In the genomic region with DNA sequence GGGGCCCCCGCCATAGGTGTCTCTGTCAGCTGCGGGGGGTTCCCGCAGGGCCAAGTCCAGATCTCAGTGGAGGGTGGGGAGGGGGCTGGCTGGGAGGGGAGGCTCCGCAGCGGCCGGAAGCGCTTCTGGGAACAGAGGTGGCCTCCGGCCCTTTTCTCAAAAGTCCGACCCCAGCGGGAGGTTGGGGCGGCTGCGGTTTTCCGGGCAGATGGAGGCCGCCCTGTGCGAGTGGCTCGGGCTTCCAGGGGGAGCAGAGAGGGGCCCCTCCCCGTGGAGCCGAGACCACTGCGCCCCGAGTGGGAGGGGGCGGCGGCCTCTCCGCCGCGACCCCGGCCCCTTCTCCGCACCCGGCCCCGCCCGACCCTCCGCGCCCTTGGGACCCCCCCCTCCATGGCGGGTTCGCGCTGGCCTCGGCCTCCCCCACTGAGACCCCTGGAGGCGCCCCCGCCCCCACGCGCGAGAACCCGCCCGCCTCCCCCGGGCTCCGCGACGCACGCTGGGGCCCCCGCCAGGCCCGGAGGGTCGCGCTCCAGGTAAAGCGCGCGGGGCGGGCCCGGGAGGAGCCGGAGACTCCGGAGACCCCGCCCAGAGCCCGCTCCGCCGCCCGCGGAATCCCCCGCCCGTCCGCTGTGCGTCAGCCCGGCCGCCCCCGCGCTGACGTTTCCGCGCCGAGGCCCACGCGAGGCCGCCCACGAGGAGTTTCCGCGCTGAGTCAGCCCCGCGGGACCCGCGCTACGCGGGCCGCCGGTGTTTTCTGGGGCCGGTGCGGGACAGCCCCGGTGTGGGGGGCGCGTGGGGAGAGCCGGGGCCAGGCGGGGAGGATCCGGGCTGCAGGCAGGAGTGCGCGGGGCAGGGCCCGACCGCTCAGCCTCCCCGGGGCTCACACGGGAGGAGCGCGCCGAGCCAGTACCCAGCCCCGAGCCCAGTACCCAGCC, we compare ENCODE assay signal across 1 cellular context.
A peak's percentile ranks its signal among the peaks of the same experiment; 100 is the strongest.
TF ChIP-seq lines count a peak whose summit lies in the region.

No MANE protein-coding gene starts in this region.

TF ChIP-seq in K562, 482 proteins besides CTCF, POLR2A, EP300 and RAD21 (continues in another document):
- TF ChIP-seq, protein P1, sequence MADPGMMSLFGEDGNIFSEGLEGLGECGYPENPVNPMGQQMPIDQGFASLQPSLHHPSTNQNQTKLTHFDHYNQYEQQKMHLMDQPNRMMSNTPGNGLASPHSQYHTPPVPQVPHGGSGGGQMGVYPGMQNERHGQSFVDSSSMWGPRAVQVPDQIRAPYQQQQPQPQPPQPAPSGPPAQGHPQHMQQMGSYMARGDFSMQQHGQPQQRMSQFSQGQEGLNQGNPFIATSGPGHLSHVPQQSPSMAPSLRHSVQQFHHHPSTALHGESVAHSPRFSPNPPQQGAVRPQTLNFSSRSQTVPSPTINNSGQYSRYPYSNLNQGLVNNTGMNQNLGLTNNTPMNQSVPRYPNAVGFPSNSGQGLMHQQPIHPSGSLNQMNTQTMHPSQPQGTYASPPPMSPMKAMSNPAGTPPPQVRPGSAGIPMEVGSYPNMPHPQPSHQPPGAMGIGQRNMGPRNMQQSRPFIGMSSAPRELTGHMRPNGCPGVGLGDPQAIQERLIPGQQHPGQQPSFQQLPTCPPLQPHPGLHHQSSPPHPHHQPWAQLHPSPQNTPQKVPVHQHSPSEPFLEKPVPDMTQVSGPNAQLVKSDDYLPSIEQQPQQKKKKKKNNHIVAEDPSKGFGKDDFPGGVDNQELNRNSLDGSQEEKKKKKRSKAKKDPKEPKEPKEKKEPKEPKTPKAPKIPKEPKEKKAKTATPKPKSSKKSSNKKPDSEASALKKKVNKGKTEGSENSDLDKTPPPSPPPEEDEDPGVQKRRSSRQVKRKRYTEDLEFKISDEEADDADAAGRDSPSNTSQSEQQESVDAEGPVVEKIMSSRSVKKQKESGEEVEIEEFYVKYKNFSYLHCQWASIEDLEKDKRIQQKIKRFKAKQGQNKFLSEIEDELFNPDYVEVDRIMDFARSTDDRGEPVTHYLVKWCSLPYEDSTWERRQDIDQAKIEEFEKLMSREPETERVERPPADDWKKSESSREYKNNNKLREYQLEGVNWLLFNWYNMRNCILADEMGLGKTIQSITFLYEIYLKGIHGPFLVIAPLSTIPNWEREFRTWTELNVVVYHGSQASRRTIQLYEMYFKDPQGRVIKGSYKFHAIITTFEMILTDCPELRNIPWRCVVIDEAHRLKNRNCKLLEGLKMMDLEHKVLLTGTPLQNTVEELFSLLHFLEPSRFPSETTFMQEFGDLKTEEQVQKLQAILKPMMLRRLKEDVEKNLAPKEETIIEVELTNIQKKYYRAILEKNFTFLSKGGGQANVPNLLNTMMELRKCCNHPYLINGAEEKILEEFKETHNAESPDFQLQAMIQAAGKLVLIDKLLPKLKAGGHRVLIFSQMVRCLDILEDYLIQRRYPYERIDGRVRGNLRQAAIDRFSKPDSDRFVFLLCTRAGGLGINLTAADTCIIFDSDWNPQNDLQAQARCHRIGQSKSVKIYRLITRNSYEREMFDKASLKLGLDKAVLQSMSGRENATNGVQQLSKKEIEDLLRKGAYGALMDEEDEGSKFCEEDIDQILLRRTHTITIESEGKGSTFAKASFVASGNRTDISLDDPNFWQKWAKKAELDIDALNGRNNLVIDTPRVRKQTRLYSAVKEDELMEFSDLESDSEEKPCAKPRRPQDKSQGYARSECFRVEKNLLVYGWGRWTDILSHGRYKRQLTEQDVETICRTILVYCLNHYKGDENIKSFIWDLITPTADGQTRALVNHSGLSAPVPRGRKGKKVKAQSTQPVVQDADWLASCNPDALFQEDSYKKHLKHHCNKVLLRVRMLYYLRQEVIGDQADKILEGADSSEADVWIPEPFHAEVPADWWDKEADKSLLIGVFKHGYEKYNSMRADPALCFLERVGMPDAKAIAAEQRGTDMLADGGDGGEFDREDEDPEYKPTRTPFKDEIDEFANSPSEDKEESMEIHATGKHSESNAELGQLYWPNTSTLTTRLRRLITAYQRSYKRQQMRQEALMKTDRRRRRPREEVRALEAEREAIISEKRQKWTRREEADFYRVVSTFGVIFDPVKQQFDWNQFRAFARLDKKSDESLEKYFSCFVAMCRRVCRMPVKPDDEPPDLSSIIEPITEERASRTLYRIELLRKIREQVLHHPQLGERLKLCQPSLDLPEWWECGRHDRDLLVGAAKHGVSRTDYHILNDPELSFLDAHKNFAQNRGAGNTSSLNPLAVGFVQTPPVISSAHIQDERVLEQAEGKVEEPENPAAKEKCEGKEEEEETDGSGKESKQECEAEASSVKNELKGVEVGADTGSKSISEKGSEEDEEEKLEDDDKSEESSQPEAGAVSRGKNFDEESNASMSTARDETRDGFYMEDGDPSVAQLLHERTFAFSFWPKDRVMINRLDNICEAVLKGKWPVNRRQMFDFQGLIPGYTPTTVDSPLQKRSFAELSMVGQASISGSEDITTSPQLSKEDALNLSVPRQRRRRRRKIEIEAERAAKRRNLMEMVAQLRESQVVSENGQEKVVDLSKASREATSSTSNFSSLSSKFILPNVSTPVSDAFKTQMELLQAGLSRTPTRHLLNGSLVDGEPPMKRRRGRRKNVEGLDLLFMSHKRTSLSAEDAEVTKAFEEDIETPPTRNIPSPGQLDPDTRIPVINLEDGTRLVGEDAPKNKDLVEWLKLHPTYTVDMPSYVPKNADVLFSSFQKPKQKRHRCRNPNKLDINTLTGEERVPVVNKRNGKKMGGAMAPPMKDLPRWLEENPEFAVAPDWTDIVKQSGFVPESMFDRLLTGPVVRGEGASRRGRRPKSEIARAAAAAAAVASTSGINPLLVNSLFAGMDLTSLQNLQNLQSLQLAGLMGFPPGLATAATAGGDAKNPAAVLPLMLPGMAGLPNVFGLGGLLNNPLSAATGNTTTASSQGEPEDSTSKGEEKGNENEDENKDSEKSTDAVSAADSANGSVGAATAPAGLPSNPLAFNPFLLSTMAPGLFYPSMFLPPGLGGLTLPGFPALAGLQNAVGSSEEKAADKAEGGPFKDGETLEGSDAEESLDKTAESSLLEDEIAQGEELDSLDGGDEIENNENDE (IDR thresholded peaks at IDR 0.05; ENCODE audit: low read depth, low read length) = no peak
- no peak for TF ChIP-seq ZFP36 (IDR thresholded peaks at IDR 0.05; ENCODE audit: low read depth, low read length, partially characterized antibody)
- peak; percentile 59; the same call in 1 of the 2 replicates for TF ChIP-seq PHF8 (IDR thresholded peaks at IDR 0.05; ENCODE audit: borderline replicate concordance, low read length)
- TF ChIP-seq ZNF778 (CRISPR knock-in tag; IDR thresholded peaks at IDR 0.05) = no peak
- TF ChIP-seq FOS (IDR thresholded peaks at IDR 0.05; ENCODE audit: extremely low read depth, insufficient read length) = no peak
- TF ChIP-seq, protein P2, sequence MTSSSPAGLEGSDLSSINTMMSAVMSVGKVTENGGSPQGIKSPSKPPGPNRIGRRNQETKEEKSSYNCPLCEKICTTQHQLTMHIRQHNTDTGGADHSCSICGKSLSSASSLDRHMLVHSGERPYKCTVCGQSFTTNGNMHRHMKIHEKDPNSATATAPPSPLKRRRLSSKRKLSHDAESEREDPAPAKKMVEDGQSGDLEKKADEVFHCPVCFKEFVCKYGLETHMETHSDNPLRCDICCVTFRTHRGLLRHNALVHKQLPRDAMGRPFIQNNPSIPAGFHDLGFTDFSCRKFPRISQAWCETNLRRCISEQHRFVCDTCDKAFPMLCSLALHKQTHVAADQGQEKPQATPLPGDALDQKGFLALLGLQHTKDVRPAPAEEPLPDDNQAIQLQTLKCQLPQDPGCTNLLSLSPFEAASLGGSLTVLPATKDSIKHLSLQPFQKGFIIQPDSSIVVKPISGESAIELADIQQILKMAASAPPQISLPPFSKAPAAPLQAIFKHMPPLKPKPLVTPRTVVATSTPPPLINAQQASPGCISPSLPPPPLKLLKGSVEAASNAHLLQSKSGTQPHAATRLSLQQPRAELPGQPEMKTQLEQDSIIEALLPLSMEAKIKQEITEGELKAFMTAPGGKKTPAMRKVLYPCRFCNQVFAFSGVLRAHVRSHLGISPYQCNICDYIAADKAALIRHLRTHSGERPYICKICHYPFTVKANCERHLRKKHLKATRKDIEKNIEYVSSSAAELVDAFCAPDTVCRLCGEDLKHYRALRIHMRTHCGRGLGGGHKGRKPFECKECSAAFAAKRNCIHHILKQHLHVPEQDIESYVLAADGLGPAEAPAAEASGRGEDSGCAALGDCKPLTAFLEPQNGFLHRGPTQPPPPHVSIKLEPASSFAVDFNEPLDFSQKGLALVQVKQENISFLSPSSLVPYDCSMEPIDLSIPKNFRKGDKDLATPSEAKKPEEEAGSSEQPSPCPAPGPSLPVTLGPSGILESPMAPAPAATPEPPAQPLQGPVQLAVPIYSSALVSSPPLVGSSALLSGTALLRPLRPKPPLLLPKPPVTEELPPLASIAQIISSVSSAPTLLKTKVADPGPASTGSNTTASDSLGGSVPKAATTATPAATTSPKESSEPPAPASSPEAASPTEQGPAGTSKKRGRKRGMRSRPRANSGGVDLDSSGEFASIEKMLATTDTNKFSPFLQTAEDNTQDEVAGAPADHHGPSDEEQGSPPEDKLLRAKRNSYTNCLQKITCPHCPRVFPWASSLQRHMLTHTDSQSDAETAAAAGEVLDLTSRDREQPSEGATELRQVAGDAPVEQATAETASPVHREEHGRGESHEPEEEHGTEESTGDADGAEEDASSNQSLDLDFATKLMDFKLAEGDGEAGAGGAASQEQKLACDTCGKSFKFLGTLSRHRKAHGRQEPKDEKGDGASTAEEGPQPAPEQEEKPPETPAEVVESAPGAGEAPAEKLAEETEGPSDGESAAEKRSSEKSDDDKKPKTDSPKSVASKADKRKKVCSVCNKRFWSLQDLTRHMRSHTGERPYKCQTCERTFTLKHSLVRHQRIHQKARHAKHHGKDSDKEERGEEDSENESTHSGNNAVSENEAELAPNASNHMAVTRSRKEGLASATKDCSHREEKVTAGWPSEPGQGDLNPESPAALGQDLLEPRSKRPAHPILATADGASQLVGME (CRISPR knock-in tag; IDR thresholded peaks at IDR 0.05) = no peak
- TF ChIP-seq CREM (IDR thresholded peaks at IDR 0.05; ENCODE audit: low read depth) = peak; percentile 95
- TF ChIP-seq, protein P3, sequence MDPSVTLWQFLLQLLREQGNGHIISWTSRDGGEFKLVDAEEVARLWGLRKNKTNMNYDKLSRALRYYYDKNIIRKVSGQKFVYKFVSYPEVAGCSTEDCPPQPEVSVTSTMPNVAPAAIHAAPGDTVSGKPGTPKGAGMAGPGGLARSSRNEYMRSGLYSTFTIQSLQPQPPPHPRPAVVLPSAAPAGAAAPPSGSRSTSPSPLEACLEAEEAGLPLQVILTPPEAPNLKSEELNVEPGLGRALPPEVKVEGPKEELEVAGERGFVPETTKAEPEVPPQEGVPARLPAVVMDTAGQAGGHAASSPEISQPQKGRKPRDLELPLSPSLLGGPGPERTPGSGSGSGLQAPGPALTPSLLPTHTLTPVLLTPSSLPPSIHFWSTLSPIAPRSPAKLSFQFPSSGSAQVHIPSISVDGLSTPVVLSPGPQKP (CRISPR knock-in tag; IDR thresholded peaks at IDR 0.05) = no peak
- peak; percentile 90 for TF ChIP-seq L3MBTL2 (IDR thresholded peaks at IDR 0.05)
- TF ChIP-seq GTF2E2 (tag; IDR thresholded peaks at IDR 0.05) = peak; percentile 51; the same call in 1 of the 2 replicates
- no peak for TF ChIP-seq ZNF717 (CRISPR knock-in tag; IDR thresholded peaks at IDR 0.05)
- no peak for TF ChIP-seq ZZZ3 (IDR thresholded peaks at IDR 0.05)
- peak; percentile 100 for TF ChIP-seq GATAD2B (IDR thresholded peaks at IDR 0.05; ENCODE audit: borderline replicate concordance)
- peak; percentile 45 for TF ChIP-seq KDM5B (IDR thresholded peaks at IDR 0.05; ENCODE audit: insufficient replicate concordance, low read depth, low read length)
- peak; percentile 61; the same call in 1 of the 2 replicates for TF ChIP-seq ZNF175 (CRISPR knock-in tag; IDR thresholded peaks at IDR 0.05; ENCODE audit: low read depth)
- no peak for TF ChIP-seq ELK3 (CRISPR knock-in tag; IDR thresholded peaks at IDR 0.05)
- TF ChIP-seq, protein P4, sequence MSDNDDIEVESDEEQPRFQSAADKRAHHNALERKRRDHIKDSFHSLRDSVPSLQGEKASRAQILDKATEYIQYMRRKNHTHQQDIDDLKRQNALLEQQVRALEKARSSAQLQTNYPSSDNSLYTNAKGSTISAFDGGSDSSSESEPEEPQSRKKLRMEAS (CRISPR knock-in tag; IDR thresholded peaks at IDR 0.05) = 0 out of 2 replicates have a peak, but pooled peaks have one; percentile 28
- no peak for TF ChIP-seq HMG20A (CRISPR knock-in tag; conservative IDR thresholded peaks at IDR 0.05)
- peak; percentile 85 for TF ChIP-seq CTBP1 (IDR thresholded peaks at IDR 0.05; ENCODE audit: borderline replicate concordance)
- peak; percentile 26 for TF ChIP-seq PHF20 (IDR thresholded peaks at IDR 0.05; ENCODE audit: partially characterized antibody)
- no peak for TF ChIP-seq HIVEP1 (CRISPR knock-in tag; IDR thresholded peaks at IDR 0.05)
- TF ChIP-seq ZNF445 (CRISPR knock-in tag; IDR thresholded peaks at IDR 0.05; ENCODE audit: low read depth) = no peak
- TF ChIP-seq ZNF57 (CRISPR knock-in tag; IDR thresholded peaks at IDR 0.05) = no peak
- TF ChIP-seq, protein P5, sequence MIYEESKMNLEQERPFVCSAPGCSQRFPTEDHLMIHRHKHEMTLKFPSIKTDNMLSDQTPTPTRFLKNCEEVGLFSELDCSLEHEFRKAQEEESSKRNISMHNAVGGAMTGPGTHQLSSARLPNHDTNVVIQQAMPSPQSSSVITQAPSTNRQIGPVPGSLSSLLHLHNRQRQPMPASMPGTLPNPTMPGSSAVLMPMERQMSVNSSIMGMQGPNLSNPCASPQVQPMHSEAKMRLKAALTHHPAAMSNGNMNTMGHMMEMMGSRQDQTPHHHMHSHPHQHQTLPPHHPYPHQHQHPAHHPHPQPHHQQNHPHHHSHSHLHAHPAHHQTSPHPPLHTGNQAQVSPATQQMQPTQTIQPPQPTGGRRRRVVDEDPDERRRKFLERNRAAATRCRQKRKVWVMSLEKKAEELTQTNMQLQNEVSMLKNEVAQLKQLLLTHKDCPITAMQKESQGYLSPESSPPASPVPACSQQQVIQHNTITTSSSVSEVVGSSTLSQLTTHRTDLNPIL (CRISPR knock-in tag; IDR thresholded peaks at IDR 0.05) = no peak
- peak; percentile 31; the same call in 1 of the 2 replicates for TF ChIP-seq SMARCC2 (IDR thresholded peaks at IDR 0.05; ENCODE audit: low read depth)
- no peak for TF ChIP-seq ZNF740 (CRISPR knock-in tag; IDR thresholded peaks at IDR 0.05)
- TF ChIP-seq ZNF740 (tag; IDR thresholded peaks at IDR 0.05) = 0 out of 4 replicates have a peak, but pooled peaks of 1 of the 2 experiments have one; percentile 31
- no peak for TF ChIP-seq ILF3 (IDR thresholded peaks at IDR 0.05; ENCODE audit: borderline replicate concordance)
